In the genomic region with DNA sequence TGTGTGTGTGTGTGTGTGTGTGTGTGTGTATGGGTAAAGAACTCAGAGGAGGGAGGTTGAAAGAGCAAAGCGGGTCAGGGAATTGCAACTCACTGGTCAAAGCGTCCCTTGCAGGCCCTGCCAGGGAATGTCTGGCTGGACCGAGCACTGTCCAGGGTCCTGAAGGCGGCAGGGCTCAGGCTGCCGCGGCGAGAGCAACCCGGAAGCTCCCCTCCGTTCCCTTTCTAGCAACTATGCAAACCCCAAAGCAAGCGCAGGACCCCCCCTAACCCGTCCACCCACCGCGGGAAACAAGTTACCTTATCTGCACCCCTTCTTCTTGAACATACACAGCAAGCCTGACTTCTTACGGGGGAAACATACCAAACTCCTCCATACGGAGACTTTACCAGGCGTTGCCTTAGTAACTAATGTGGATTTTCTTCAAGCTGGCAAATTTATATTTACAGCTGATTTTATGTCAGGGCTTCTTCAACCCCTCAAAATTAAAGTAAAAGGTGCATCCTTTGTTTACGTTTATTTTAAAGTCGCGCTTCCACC, we compare ENCODE assay signal across 8 cellular contexts. TPM values are rescaled to one million over a fixed set of nuclear protein-coding genes. Genes with fewer than 3 reads are reported as not detected.
DNase-seq lines count a peak whose midpoint lies in the region; ATAC-seq and TF ChIP-seq lines count a peak whose summit lies in the region.

No MANE protein-coding gene starts in this region.

- in situ Hi-C loops in ACHN (cut with HindIII; ENCODE audit: low pct_ligation_motif_present, low pct_unique_long_range_greater_than_20kb, low sequenced_read_pairs) = no loop called here

- no peak overlapping the region for H3K9ac ChIP-seq in HUES48 (ENCODE audit: low read depth, low read length)

- no peaks in the 10 kb centered on the region for H3K36me3 ChIP-seq in HUES48 (ENCODE audit: control insufficient read depth, insufficient read depth, low read length)

- no peaks in the 10 kb centered on the region for H3K4me1 ChIP-seq in HUES48 (ENCODE audit: control insufficient read depth, insufficient read depth, low read length)

- H3K9me3 Mint-ChIP-seq in activated CD8-positive, alpha-beta T cell treated with anti-CD3 and anti-CD28 coated beads, Interleukin-2, amount 10 ng/mL, durations not matched to agents 7 days and 5 days (ENCODE audit: insufficient read depth) = peaks cover 3% of the 10 kb centered on the region
- no peaks in the 10 kb centered on the region for H3K9me3 Mint-ChIP-seq in nephron

- peak; percentile 48 for DNase-seq in ACHN
- DNase-seq in GM19238 (ENCODE audit: insufficient read length, low spot score) = peak; percentile 18
- peak; percentile 62 for DNase-seq in activated CD8-positive, alpha-beta T cell treated with anti-CD3 and anti-CD28 coated beads, Interleukin-2, amount 10 ng/mL, durations not matched to agents 7 days and 5 days
- DNase-seq in fibroblast of pulmonary artery (ENCODE audit: low read depth) = peak; percentile 67
- DNase-seq in NCI-H2171 (lab: John Stamatoyannopoulos, UW) = no peak

- H3K27me3 Mint-ChIP-seq in activated CD8-positive, alpha-beta T cell treated with anti-CD3 and anti-CD28 coated beads, Interleukin-2, amount 10 ng/mL, durations not matched to agents 7 days and 5 days (ENCODE audit: low read depth) = peaks cover 34% of the 10 kb centered on the region
- H3K27me3 Mint-ChIP-seq in nephron (ENCODE audit: low read depth) = peaks cover 67% of the 10 kb centered on the region

- TF ChIP-seq CTCF in fibroblast of pulmonary artery (IDR thresholded peaks at IDR 0.05; ENCODE audit: low read length, missing control alignments) (no peak), nephron (IDR thresholded peaks at IDR 0.05; ENCODE audit: unreplicated experiment in 3 of 3) (no peak)

- no peaks in the 10 kb centered on the region for H3K9me3 ChIP-seq in HUES48 (ENCODE audit: control insufficient read depth, insufficient read depth, low read length)

- no peak overlapping the region for H3K4me3 Mint-ChIP-seq in activated CD8-positive, alpha-beta T cell treated with anti-CD3 and anti-CD28 coated beads, Interleukin-2, amount 10 ng/mL, durations not matched to agents 7 days and 5 days
- H3K4me3 Mint-ChIP-seq in nephron = peak overlapping the region in 2 of 3 experiments; percentile 34 to 37

- H3K4me3 ChIP-seq in HUES48 (ENCODE audit: low read depth, low read length) (peak overlapping the region; percentile 84), fibroblast of pulmonary artery (replicated peaks; ENCODE audit: low read depth, low read length) (peak overlapping the region; percentile 21)

- peaks cover 50% of the 10 kb centered on the region for H3K27me3 ChIP-seq in HUES48 (ENCODE audit: control insufficient read depth, insufficient read depth, low read length)

- H3K27ac Mint-ChIP-seq in activated CD8-positive, alpha-beta T cell treated with anti-CD3 and anti-CD28 coated beads, Interleukin-2, amount 10 ng/mL, durations not matched to agents 7 days and 5 days = no peak overlapping the region
- H3K27ac Mint-ChIP-seq in nephron = no peak overlapping the region

- no peaks in the 10 kb centered on the region for H3K4me1 Mint-ChIP-seq in activated CD8-positive, alpha-beta T cell treated with anti-CD3 and anti-CD28 coated beads, Interleukin-2, amount 10 ng/mL, durations not matched to agents 7 days and 5 days (ENCODE audit: low read depth)
- peaks cover 6% of the 10 kb centered on the region for H3K4me1 Mint-ChIP-seq in nephron

- H3K36me3 Mint-ChIP-seq in activated CD8-positive, alpha-beta T cell treated with anti-CD3 and anti-CD28 coated beads, Interleukin-2, amount 10 ng/mL, durations not matched to agents 7 days and 5 days (ENCODE audit: low read depth) = no peaks in the 10 kb centered on the region
- H3K36me3 Mint-ChIP-seq in nephron (ENCODE audit: low read depth) = no peaks in the 10 kb centered on the region

- no peak overlapping the region for H3K27ac ChIP-seq in HUES48 (ENCODE audit: low read depth, low read length)

- peak; percentile 84 for ATAC-seq in activated CD8-positive, alpha-beta T cell treated with anti-CD3 and anti-CD28 coated beads, Interleukin-2, amount 10 ng/mL, durations not matched to agents 7 days and 5 days
- ATAC-seq in GM21737 (IDR thresholded peaks at IDR 0.05; ENCODE audit: unreplicated experiment) = no peak

- POLR2A ChIA-PET in activated CD8-positive, alpha-beta T cell treated with anti-CD3 and anti-CD28 coated beads, Interleukin-2, amount 10 ng/mL, durations not matched to agents 7 days and 5 days (lab: Charles Lee) = no interaction called here

- CTCF ChIA-PET in activated CD8-positive, alpha-beta T cell treated with anti-CD3 and anti-CD28 coated beads, Interleukin-2, amount 10 ng/mL, durations not matched to agents 7 days and 5 days (lab: Charles Lee) = no interaction called here

RNA-seq across cellular contexts. Expression of gene GRM1, which starts 0.5 kb away (rescaled TPM):
- not detected for total RNA-seq in activated CD8-positive, alpha-beta T cell treated with anti-CD3 and anti-CD28 coated beads, Interleukin-2, amount 10 ng/mL, durations not matched to agents 7 days and 5 days
